In genomic region chr18:12074734-12075133, GRCh38 we compare ENCODE assay signal across 3 cellular contexts.
TF ChIP-seq lines count a peak whose summit lies in the region.

No MANE protein-coding gene starts in this region.

TF ChIP-seq in SK-N-SH, 30 proteins besides CTCF, POLR2A, EP300 and RAD21:
- no peak for TF ChIP-seq TEAD4 (IDR thresholded peaks at IDR 0.05; ENCODE audit: borderline replicate concordance, insufficient read depth)
- no peak for TF ChIP-seq MEF2A (IDR thresholded peaks at IDR 0.05; ENCODE audit: borderline replicate concordance, low read depth)
- TF ChIP-seq MXI1 (IDR thresholded peaks at IDR 0.05; ENCODE audit: low read depth, low read length) = no peak
- no peak for TF ChIP-seq CHD2 (IDR thresholded peaks at IDR 0.05; ENCODE audit: low read length, partially characterized antibody)
- no peak for TF ChIP-seq YY1 (IDR thresholded peaks at IDR 0.05; ENCODE audit: low read depth)
- TF ChIP-seq FOXJ3 (CRISPR knock-in tag; IDR thresholded peaks at IDR 0.05) = no peak
- no peak for TF ChIP-seq USF2 (IDR thresholded peaks at IDR 0.05; ENCODE audit: borderline replicate concordance, low read depth, low read length)
- no peak for TF ChIP-seq FOXM1 (IDR thresholded peaks at IDR 0.05; ENCODE audit: low read depth)
- no peak for TF ChIP-seq FOSL2 (IDR thresholded peaks at IDR 0.05; ENCODE audit: borderline replicate concordance, low read depth)
- TF ChIP-seq EZH2phosphoT487 (IDR thresholded peaks at IDR 0.05; ENCODE audit: borderline replicate concordance, low read depth) = no peak
- TF ChIP-seq IRF3 (IDR thresholded peaks at IDR 0.05; ENCODE audit: low read depth, low read length) = no peak
- no peak for TF ChIP-seq RFX5 (IDR thresholded peaks at IDR 0.05; ENCODE audit: low read length)
- TF ChIP-seq GATA2 (CRISPR knock-in tag; IDR thresholded peaks at IDR 0.05) = no peak
- TF ChIP-seq NRF1 (IDR thresholded peaks at IDR 0.05; ENCODE audit: low read depth, low read length) = no peak
TF ChIP-seq in SK-N-SH: peak in this region for 0.

TF ChIP-seq in SK-N-SH treated with all-trans-retinoic acid at 6 μM for 48 hours, 23 proteins besides CTCF, POLR2A, EP300 and RAD21:
- TF ChIP-seq RARB (CRISPR knock-in tag; IDR thresholded peaks at IDR 0.05) (no peak), ZNF8 (CRISPR knock-in tag; IDR thresholded peaks at IDR 0.05) (no peak), PATZ1 (CRISPR knock-in tag; IDR thresholded peaks at IDR 0.05; ENCODE audit: borderline replicate concordance) (no peak), ESRRG (CRISPR knock-in tag; IDR thresholded peaks at IDR 0.05) (no peak), ZC3H10 (CRISPR knock-in tag; IDR thresholded peaks at IDR 0.05) (no peak), GLIS3 (CRISPR knock-in tag; IDR thresholded peaks at IDR 0.05) (no peak), OSR1 (CRISPR knock-in tag; IDR thresholded peaks at IDR 0.05) (no peak), CSDC2 (CRISPR knock-in tag; IDR thresholded peaks at IDR 0.05) (no peak), ARNTL (CRISPR knock-in tag; IDR thresholded peaks at IDR 0.05; ENCODE audit: borderline replicate concordance, low read depth) (no peak), SNAI2 (CRISPR knock-in tag; IDR thresholded peaks at IDR 0.05) (no peak), ZFP30 (CRISPR knock-in tag; IDR thresholded peaks at IDR 0.05) (no peak), TSHZ2 (CRISPR knock-in tag; IDR thresholded peaks at IDR 0.05) (no peak), PPARA (CRISPR knock-in tag; IDR thresholded peaks at IDR 0.05; ENCODE audit: borderline replicate concordance) (no peak), ZNF70 (CRISPR knock-in tag; IDR thresholded peaks at IDR 0.05) (no peak)

TF ChIP-seq in K562, 482 proteins besides CTCF, POLR2A, EP300 and RAD21:
- TF ChIP-seq HDAC8 (tag; IDR thresholded peaks at IDR 0.05) (no peak), ZFP91 (CRISPR knock-in tag; IDR thresholded peaks at IDR 0.05) (no peak), THAP12 (CRISPR knock-in tag; IDR thresholded peaks at IDR 0.05) (no peak), CREB3L1 (IDR thresholded peaks at IDR 0.05; ENCODE audit: borderline replicate concordance, low read depth) (no peak), HDAC1 (IDR thresholded peaks at IDR 0.05) (no peak), MXI1 (IDR thresholded peaks at IDR 0.05; ENCODE audit: low read depth, low read length) (no peak), BRCA1 (IDR thresholded peaks at IDR 0.05) (no peak), BRCA1 (CRISPR knock-in tag; IDR thresholded peaks at IDR 0.05) (no peak), ZNF395 (CRISPR knock-in tag; IDR thresholded peaks at IDR 0.05) (no peak), BACH1 (tag; IDR thresholded peaks at IDR 0.05) (no peak), BDP1 (IDR thresholded peaks at IDR 0.05; ENCODE audit: insufficient read depth, insufficient read length) (no peak), PBX2 (CRISPR knock-in tag; IDR thresholded peaks at IDR 0.05; ENCODE audit: low read depth) (no peak), PBX2 (tag; conservative IDR thresholded peaks at IDR 0.05; ENCODE audit: low read depth) (no peak), SMARCA4 (IDR thresholded peaks at IDR 0.05) (no peak), ZNF512 (tag; IDR thresholded peaks at IDR 0.05) (no peak), DLX4 (CRISPR knock-in tag; IDR thresholded peaks at IDR 0.05) (no peak), MAFG (tag; conservative IDR thresholded peaks at IDR 0.05) (no peak), FOXA1 (IDR thresholded peaks at IDR 0.05; ENCODE audit: borderline replicate concordance) (no peak)
